In genomic region chr12:6534914-6535696, GRCh38 we compare ENCODE assay signal across 8 cellular contexts. TPM values are rescaled to one million over a fixed set of nuclear protein-coding genes. Genes with fewer than 3 reads are reported as not detected.
DNase-seq lines count a peak whose midpoint lies in the region; ATAC-seq and TF ChIP-seq lines count a peak whose summit lies in the region.

No MANE protein-coding gene starts in this region.

- peak overlapping the region; percentile 33 to 99 (median 79) for H3K27ac Mint-ChIP-seq in nephron

- H3K27ac ChIP-seq in Peyer's patch (peak overlapping the region; percentile 97 to 98 (median 98)), stomach (peak overlapping the region; percentile 95 to 100 (median 96))

- H3K27me3 Mint-ChIP-seq in nephron (ENCODE audit: low read depth), result no peaks in the 10 kb centered on the region

- DNase-seq in NCI-H2107 (lab: John Stamatoyannopoulos, UW), result peak; percentile 56
- no peak for DNase-seq in NCI-H2107 treated with DMSO at 0.1 percent for 48 hours (lab: John Stamatoyannopoulos, UW; ENCODE audit: unreplicated experiment)
- DNase-seq in Peyer's patch, result peak; percentile 76 to 90 (median 84)
- DNase-seq in activated T-helper 9 cell treated with anti-CD3 and anti-CD28 coated beads, Interleukin-2, amount 50 U/mL, for 16 hours (ENCODE audit: low read depth), result peak; percentile 71
- DNase-seq in fibroblast of peridontal ligament (ENCODE audit: extremely low read depth), result peak; percentile 58
- DNase-seq in stomach, result peak; percentile 77

- H3K27me3 ChIP-seq in Peyer's patch (no peaks in the 10 kb centered on the region), stomach (no peaks in the 10 kb centered on the region)

- H3K9me3 Mint-ChIP-seq in nephron, result no peaks in the 10 kb centered on the region

- H3K4me1 ChIP-seq in Peyer's patch (peaks cover 4 to 71% (median 28%) of the 10 kb centered on the region in 4 donors), stomach (peaks cover 48 to 74% (median 60%) of the 10 kb centered on the region in 4 donors)

- H3K36me3 Mint-ChIP-seq in nephron (ENCODE audit: low read depth), result peaks cover 46% of the 10 kb centered on the region

- peak overlapping the region; percentile 67 to 96 (median 80) for H3K4me3 ChIP-seq in Peyer's patch
- peak overlapping the region; percentile 80 to 97 (median 90) for H3K4me3 ChIP-seq in stomach

- TF ChIP-seq POLR2A in Peyer's patch (IDR thresholded peaks at IDR 0.05), result no peak
- TF ChIP-seq POLR2A in stomach (IDR thresholded peaks at IDR 0.05), result no peak

- WGBS in stomach, 5 donors, result 0 to 1% (median 0%) methylated on average over 34 to 55 of the region's 55 CpGs

- TF ChIP-seq CTCF in Peyer's patch (IDR thresholded peaks at IDR 0.05) (peak in 2 of 6 experiments; percentile 21 to 40), nephron (IDR thresholded peaks at IDR 0.05; ENCODE audit: unreplicated experiment in 3 of 3) (no peak), stomach (IDR thresholded peaks at IDR 0.05) (peak in 1 of 7 experiments; percentile 4)

- intact Hi-C loops in stomach (cut with DNase I; ENCODE audit: low total_unique reads), result loop anchor here (5.0 to 10.0 kb wide), 2 partner anchors 110 to 208 kb away; no protein-coding TSS in a partner anchor

- H3K36me3 ChIP-seq in Peyer's patch (peaks cover 0 to 46% (median 0%) of the 10 kb centered on the region in 3 donors), stomach (peaks cover 46 to 52% (median 50%) of the 10 kb centered on the region in 4 donors)

- H3K4me1 Mint-ChIP-seq in nephron, result peaks cover 46% of the 10 kb centered on the region

- H3K9me3 ChIP-seq in Peyer's patch, result no peaks in the 10 kb centered on the region
- no peaks in the 10 kb centered on the region for H3K9me3 ChIP-seq in stomach

- no peak for TF ChIP-seq EP300 in stomach (IDR thresholded peaks at IDR 0.05)

- ATAC-seq in HG03565 (IDR thresholded peaks at IDR 0.05; ENCODE audit: unreplicated experiment), result peak; percentile 1

- peak overlapping the region; percentile 88 to 95 (median 93) for H3K4me3 Mint-ChIP-seq in nephron

RNA-seq across cellular contexts. Expression of gene GAPDH, which starts 0.8 kb away (rescaled TPM):
- total RNA-seq in Peyer's patch (1,000 to 10,000 TPM; 1,939 to 3,624 (median 2,830) TPM), stomach (1,000 to 10,000 TPM in 4 of 5 donors, 100 to 1,000 TPM in 1; 579 to 1,258 (median 1,242) TPM)
- polyA plus RNA-seq in stomach, result 1,000 to 10,000 TPM; 1,352 to 2,765 (median 1,815) TPM

RNA-seq across cellular contexts. Expression of gene IFFO1, which starts 20.7 kb away (rescaled TPM):
- 10 to 100 TPM in 2 of 4 donors, 1 to 10 TPM in 2; 7.8 to 50.3 (median 9.5) TPM for total RNA-seq in Peyer's patch
- 10 to 100 TPM in 1 of 5 donors, 1 to 10 TPM in 4; 1.4 to 14.0 (median 3.2) TPM for total RNA-seq in stomach
- 1 to 10 TPM; 2.7 to 9.1 (median 3.4) TPM for polyA plus RNA-seq in stomach

RNA-seq across cellular contexts. Expression of gene NOP2, which starts 33.0 kb away (rescaled TPM):
- total RNA-seq in Peyer's patch (100 to 1,000 TPM in 1 of 4 donors, 10 to 100 TPM in 3; 21.4 to 135 (median 43.6) TPM), stomach (100 to 1,000 TPM in 1 of 5 donors, 10 to 100 TPM in 4; 16.3 to 231 (median 30.0) TPM)
- 10 to 100 TPM; 19.5 to 27.4 (median 19.7) TPM for polyA plus RNA-seq in stomach

RNA-seq across cellular contexts. Expression of gene NCAPD2, which starts 41.2 kb away (rescaled TPM):
- total RNA-seq in Peyer's patch, result 10 to 100 TPM; 26.1 to 86.6 (median 32.7) TPM
- 100 to 1,000 TPM in 1 of 5 donors, 10 to 100 TPM in 4; 15.4 to 105 (median 17.9) TPM for total RNA-seq in stomach
- polyA plus RNA-seq in stomach, result 10 to 100 TPM in 1 of 3 donors, 1 to 10 TPM in 2; 8.3 to 18.3 (median 9.7) TPM

RNA-seq across cellular contexts. Expression of gene MRPL51, which starts 42.0 kb away (rescaled TPM):
- 10 to 100 TPM; 23.5 to 71.8 (median 61.6) TPM for total RNA-seq in Peyer's patch
- 100 to 1,000 TPM in 1 of 5 donors, 10 to 100 TPM in 4; 26.8 to 146 (median 50.7) TPM for total RNA-seq in stomach
- 100 to 1,000 TPM; 108 to 143 (median 128) TPM for polyA plus RNA-seq in stomach
